In genomic region chr3:18790384-18790783, GRCh38 we compare ENCODE assay signal across 19 cellular contexts.
"Had no signal": no experiment of that assay in that cellular context is flagged by ENCODE, and none has a peak within 500 bp of the region (broad histone marks: within the 10 kb centered on the region; RNA-seq: fewer than 3 reads in every experiment).

No MANE protein-coding gene starts in this region.

- H3K4me3 Mint-ChIP-seq: activated naive CD8-positive, alpha-beta T cell; activated T-cell treated with anti-CD3 and anti-CD28 coated beads, Interleukin-2, amount 50 U/mL, for 4 hours; mesothelial cell of epicardium; natural killer cell treated with Interleukin-12 subunit alpha and Interleukin-12 subunit beta and Interleukin-15 and Interleukin-18, amount 100 ng/mL, for 72 hours; type B pancreatic cell had no signal

- H3K27me3 Mint-ChIP-seq: activated naive CD8-positive, alpha-beta T cell; natural killer cell treated with Interleukin-12 subunit alpha and Interleukin-12 subunit beta and Interleukin-15 and Interleukin-18, amount 100 ng/mL, for 72 hours; type B pancreatic cell had no signal

- DNase-seq: activated CD4-positive, CD25-positive, alpha-beta regulatory T cell treated with anti-CD3 and anti-CD28 coated beads, Interleukin-2, amount 50 U/mL, for 72 hours; activated T-cell treated with anti-CD3 and anti-CD28 coated beads, Interleukin-2, amount 50 U/mL, for 4 hours; anterior cingulate cortex; dermis blood vessel endothelial cell; effector CD4-positive, alpha-beta T cell; esophagus squamous epithelium; foreskin melanocyte; heart right ventricle; posterior cingulate gyrus; right cardiac atrium; spleen; stimulated activated naive CD4-positive, alpha-beta T cell treated with Interleukin-2 at 50 U/mL for 16 hours; T-helper 2 cell; uterus had no signal

- H3K4me1 Mint-ChIP-seq: mesothelial cell of epicardium had no signal

- ATAC-seq: activated T-cell treated with anti-CD3 and anti-CD28 coated beads, Interleukin-2, amount 50 U/mL, for 4 hours; heart right ventricle; right cardiac atrium had no signal

- H3K36me3 Mint-ChIP-seq: activated naive CD8-positive, alpha-beta T cell; mesothelial cell of epicardium; natural killer cell treated with Interleukin-12 subunit alpha and Interleukin-12 subunit beta and Interleukin-15 and Interleukin-18, amount 100 ng/mL, for 72 hours; type B pancreatic cell had no signal

- H3K9me3 Mint-ChIP-seq: activated T-cell treated with anti-CD3 and anti-CD28 coated beads, Interleukin-2, amount 50 U/mL, for 4 hours; activated T-helper 2 cell treated with anti-CD3 and anti-CD28 coated beads, Interferon-gamma antibody, Interleukin-2, Interleukin-4, amounts not matched to agents 10 μg/mL and 5 μg/mL and 100 μg/mL, durations not matched to agents 14 hours and 24 hours and 36 hours; natural killer cell treated with Interleukin-12 subunit alpha and Interleukin-12 subunit beta and Interleukin-15 and Interleukin-18, amount 100 ng/mL, for 72 hours; type B pancreatic cell had no signal

- H3K27ac Mint-ChIP-seq: activated naive CD8-positive, alpha-beta T cell; activated T-helper 2 cell treated with anti-CD3 and anti-CD28 coated beads, Interferon-gamma antibody, Interleukin-2, Interleukin-4, amounts not matched to agents 10 μg/mL and 5 μg/mL and 100 μg/mL, durations not matched to agents 14 hours and 24 hours and 36 hours; mesothelial cell of epicardium; natural killer cell treated with Interleukin-12 subunit alpha and Interleukin-12 subunit beta and Interleukin-15 and Interleukin-18, amount 100 ng/mL, for 72 hours; type B pancreatic cell had no signal
